Comparison of ENCODE assay signal across 17 cellular contexts in the genomic region with DNA sequence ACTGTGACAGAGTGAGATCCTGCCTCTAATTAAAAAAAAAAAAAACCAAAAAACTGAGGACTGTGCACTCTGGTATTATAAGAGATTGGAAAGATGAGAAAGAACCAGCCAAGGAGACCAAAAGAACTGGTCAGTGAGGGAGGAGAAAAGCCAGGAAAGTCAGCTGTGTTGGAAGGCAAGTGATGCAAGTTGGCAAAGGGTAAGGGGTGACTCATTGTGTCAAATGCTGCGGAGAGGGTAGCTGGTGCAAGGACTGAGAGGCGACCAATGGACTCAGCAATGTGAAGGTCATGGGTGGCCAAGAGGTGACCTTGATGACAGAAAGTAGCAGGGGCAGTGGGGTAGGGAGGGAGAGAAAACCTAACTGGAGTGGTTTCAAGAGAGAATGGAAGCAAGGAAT. TPM values are rescaled to one million over a fixed set of nuclear protein-coding genes. Genes with fewer than 3 reads are reported as not detected.
A peak's percentile ranks its signal among the peaks of the same experiment; 100 is the strongest.
DNase-seq lines count a peak whose midpoint lies in the region; ATAC-seq and TF ChIP-seq lines count a peak whose summit lies in the region.
"Had no signal": no experiment of that assay in that cellular context is flagged by ENCODE, and none has a peak within 500 bp of the region (broad histone marks: within the 10 kb centered on the region; RNA-seq: fewer than 3 reads in every experiment).

No MANE protein-coding gene starts in this region.

- H3K9me3 ChIP-seq in gastroesophageal sphincter (no peaks in the 10 kb centered on the region), Peyer's patch (no peaks in the 10 kb centered on the region)
- H3K9me3 ChIP-seq: BE2C had no signal

- no peak overlapping the region for H3K4me3 ChIP-seq in gastroesophageal sphincter
- no peak overlapping the region for H3K4me3 ChIP-seq in Peyer's patch

- CTCF ChIA-PET in RWPE1 (lab: Yijun Ruan, JAX) = interaction anchor here (0.7 kb wide), 1 partner anchor 550 kb away, joined by 3 read pairs; no protein-coding TSS in a partner anchor

- TF ChIP-seq CTCF in gastroesophageal sphincter (IDR thresholded peaks at IDR 0.05) (no peak), Peyer's patch (IDR thresholded peaks at IDR 0.05) (no peak), RWPE1 (conservative IDR thresholded peaks at IDR 0.05; ENCODE audit: low read depth) (no peak)

- no peaks in the 10 kb centered on the region for H3K4me1 ChIP-seq in gastroesophageal sphincter
- peaks cover 0 to under 1% (median 0%) of the 10 kb centered on the region in 4 donors for H3K4me1 ChIP-seq in Peyer's patch
- H3K4me1 ChIP-seq: BE2C, parathyroid adenoma had no signal

- H3K27ac ChIP-seq in gastroesophageal sphincter (no peak overlapping the region), Peyer's patch (no peak overlapping the region), RWPE1 (no peak overlapping the region)
- H3K27ac ChIP-seq: parathyroid adenoma had no signal

- H3K36me3 ChIP-seq in gastroesophageal sphincter (no peaks in the 10 kb centered on the region), Peyer's patch (peaks cover 0 to 30% (median 3%) of the 10 kb centered on the region in 3 donors)
- H3K36me3 ChIP-seq: BE2C had no signal

- H3K27me3 ChIP-seq in gastroesophageal sphincter (no peaks in the 10 kb centered on the region), Peyer's patch (no peaks in the 10 kb centered on the region)

- 38 to 69% methylated on average over 2 of the region's 2 CpGs for WGBS in gastroesophageal sphincter (ENCODE audit: low coverage in 1 of 2), 2 donors

- ATAC-seq in gastroesophageal sphincter (peak; percentile 31), HG02973 (IDR thresholded peaks at IDR 0.05; ENCODE audit: unreplicated experiment) (no peak)
- ATAC-seq: activated T-cell treated with anti-CD3 and anti-CD28 coated beads, Interleukin-2, amount 50 U/mL, for 4 hours had no signal

- DNase-seq in AG08395 (ENCODE audit: low spot score) = peak; percentile 69
- DNase-seq in GOT3 (lab: John Stamatoyannopoulos, UW) = peak; percentile 18
- DNase-seq in amniotic epithelial cell (ENCODE audit: low read depth) = peak; percentile 76
- DNase-seq in Peyer's patch = no peak
- no peak for DNase-seq in inferior parietal cortex (ENCODE audit: extremely low spot score)
- no peak for DNase-seq in RWPE1 (ENCODE audit: low spot score)
- DNase-seq: activated T-cell treated with anti-CD3 and anti-CD28 coated beads, Interleukin-2, amount 50 U/mL, for 4 hours; BE2C; cortex of kidney; NCI-H1930; NCI-H69; SHP77 treated with DMSO at 0.1 percent for 48 hours had no signal

- no peak for TF ChIP-seq POLR2A in gastroesophageal sphincter (IDR thresholded peaks at IDR 0.05)
- TF ChIP-seq POLR2A in Peyer's patch (IDR thresholded peaks at IDR 0.05) = no peak

- POLR2A ChIA-PET in RWPE1 (lab: Yijun Ruan, JAX; ENCODE audit: low non-redundant PET) = no interaction called here

- no peak for TF ChIP-seq EP300 in gastroesophageal sphincter (IDR thresholded peaks at IDR 0.05)

RNA-seq across cellular contexts. Expression of a gene that starts 27.4 kb away (rescaled TPM):
- total RNA-seq in gastroesophageal sphincter (not detected), Peyer's patch (not detected)
- total RNA-seq: fibroblast of villous mesenchyme, mononuclear cell had no signal

RNA-seq across cellular contexts. Expression of a gene that starts 41.6 kb away (rescaled TPM):
- total RNA-seq in gastroesophageal sphincter (1 to 10 TPM in 2 of 4 donors, under 1 TPM in 2; 0.16 to 2.2 (median 1.0) TPM), Peyer's patch (10 to 100 TPM; 12.4 to 21.2 (median 16.2) TPM)

Comparison
In these comparisons a context has a peak if more than half of its experiments do, and no peak if none do; other contexts are left out.
1. DNase-seq: peak in AG08395 (single experiment), GOT3 (single experiment) and amniotic epithelial cell (single experiment); none in Peyer's patch (0 of 3), inferior parietal cortex (single experiment) and RWPE1 (single experiment).
2. RNA of a gene that starts 41.6 kb away (total RNA-seq): 12.4 to 21.2 TPM in Peyer's patch; 0.16 to 2.2 TPM in gastroesophageal sphincter; every median in the first group is over 4 times any median in the second.